ENCODE assay signal across 12 cellular contexts in the genomic region with DNA sequence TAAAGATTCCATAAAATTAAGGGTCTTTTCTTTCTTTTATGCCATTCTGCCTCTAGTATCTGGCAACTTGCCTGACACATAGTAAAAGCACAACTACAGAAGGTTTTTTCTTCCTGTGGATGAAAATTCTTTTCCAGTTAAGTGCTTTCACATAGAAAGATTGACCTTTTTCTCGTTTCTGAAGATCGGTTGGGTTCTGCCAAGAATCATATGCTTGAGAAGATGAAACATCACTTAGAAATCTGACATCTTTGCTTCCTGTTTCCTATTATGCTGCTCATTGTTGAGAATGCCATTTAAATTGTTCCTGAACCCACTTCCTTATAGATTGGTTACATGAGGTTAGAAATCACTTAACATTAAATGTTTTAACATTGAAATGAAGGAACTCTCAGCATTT. TPM values are rescaled to one million over a fixed set of nuclear protein-coding genes. Genes with fewer than 3 reads are reported as not detected.
DNase-seq lines count a peak whose midpoint lies in the region; ATAC-seq and TF ChIP-seq lines count a peak whose summit lies in the region.
"Had no signal": no experiment of that assay in that cellular context is flagged by ENCODE, and none has a peak within 500 bp of the region (broad histone marks: within the 10 kb centered on the region; RNA-seq: fewer than 3 reads in every experiment).

No MANE protein-coding gene starts in this region.

- CTCF ChIA-PET in Calu3 (lab: Charles Lee), result no interaction called here

- ATAC-seq in lung (ENCODE audit: insufficient read depth, low FRiP score) (peak; percentile 50), heart right ventricle (no peak), HG02852 (IDR thresholded peaks at IDR 0.05; ENCODE audit: unreplicated experiment) (no peak)
- ATAC-seq: naive thymus-derived CD8-positive, alpha-beta T cell had no signal

- H3K27me3 Mint-ChIP-seq in Calu3 (ENCODE audit: unreplicated experiment), result no peaks in the 10 kb centered on the region
- H3K27me3 Mint-ChIP-seq: naive thymus-derived CD8-positive, alpha-beta T cell had no signal

- H3K4me3 Mint-ChIP-seq in Calu3 (ENCODE audit: low read depth, unreplicated experiment), result no peak overlapping the region
- H3K4me3 Mint-ChIP-seq: naive thymus-derived CD8-positive, alpha-beta T cell had no signal

- H3K4me1 Mint-ChIP-seq in Calu3 (ENCODE audit: low read depth, unreplicated experiment), result no peaks in the 10 kb centered on the region

- in situ Hi-C loops in Caki2 (cut with HindIII; ENCODE audit: low pct_unique_long_range_greater_than_20kb, low sequenced_read_pairs), result no loop called here
- in situ Hi-C loops in brain microvascular endothelial cell (cut with HindIII; ENCODE audit: low pct_ligation_motif_present, low sequenced_read_pairs), result no loop called here

- peak overlapping the region; percentile 86 for H3K27ac ChIP-seq in brain microvascular endothelial cell
- no peak overlapping the region for H3K27ac ChIP-seq in lung (ENCODE audit: low read depth in 1 of 2, low read length in 1 of 2)
- no peak overlapping the region for H3K27ac ChIP-seq in heart right ventricle
- H3K27ac ChIP-seq: coronary artery, stomach had no signal

- H3K36me3 Mint-ChIP-seq in Calu3 (ENCODE audit: insufficient read depth, unreplicated experiment), result no peaks in the 10 kb centered on the region
- H3K36me3 Mint-ChIP-seq: naive thymus-derived CD8-positive, alpha-beta T cell had no signal

- no TSS peak for BruUV-seq in Calu3 (replicated peaks; lab: Mats Ljungman, UMichigan)

- H3K27me3 ChIP-seq in brain microvascular endothelial cell (replicated peaks) (no peaks in the 10 kb centered on the region), lung (ENCODE audit: control insufficient read depth, insufficient read depth) (no peaks in the 10 kb centered on the region), heart right ventricle (no peaks in the 10 kb centered on the region)
- H3K27me3 ChIP-seq: stomach had no signal

- peak; percentile 68 for DNase-seq in Caki2 (ENCODE audit: low read depth)
- peak; percentile 38 for DNase-seq in MV-4-11 (lab: John Stamatoyannopoulos, UW)
- peak; percentile 65 for DNase-seq in brain microvascular endothelial cell
- no peak for DNase-seq in lung (ENCODE audit: low spot score)
- no peak for DNase-seq in cerebellum (ENCODE audit: low spot score)
- no peak for DNase-seq in heart right ventricle
- DNase-seq in Calu3, result no peak
- DNase-seq: naive thymus-derived CD8-positive, alpha-beta T cell; NCI-H1436; stomach had no signal

- H3K4me1 ChIP-seq in lung (ENCODE audit: control insufficient read depth in 2 of 2, insufficient read depth in 2 of 2, low read length in 2 of 2) (no peaks in the 10 kb centered on the region), heart right ventricle (no peaks in the 10 kb centered on the region)
- H3K4me1 ChIP-seq: stomach had no signal

- H3K9me3 ChIP-seq in lung (ENCODE audit: control insufficient read depth in 2 of 2, insufficient read depth in 1 of 2, low read length in 1 of 2), result no peaks in the 10 kb centered on the region
- no peaks in the 10 kb centered on the region for H3K9me3 ChIP-seq in heart right ventricle
- H3K9me3 ChIP-seq: stomach had no signal

- H3K36me3 ChIP-seq in brain microvascular endothelial cell (replicated peaks) (no peaks in the 10 kb centered on the region), lung (ENCODE audit: control insufficient read depth in 2 of 2, insufficient read depth in 2 of 2, low read length in 2 of 2) (no peaks in the 10 kb centered on the region), heart right ventricle (no peaks in the 10 kb centered on the region)
- H3K36me3 ChIP-seq: stomach had no signal

- no peak for TF ChIP-seq CTCF in brain microvascular endothelial cell (IDR thresholded peaks at IDR 0.05; ENCODE audit: low read depth, low read length, missing control alignments)
- TF ChIP-seq CTCF in lung (IDR thresholded peaks at IDR 0.05; ENCODE audit: control extremely low read depth, extremely low read depth), result no peak
- no peak for TF ChIP-seq CTCF in heart right ventricle (IDR thresholded peaks at IDR 0.05)
- TF ChIP-seq CTCF in Calu3 (IDR thresholded peaks at IDR 0.05; ENCODE audit: unreplicated experiment), result no peak

- intact Hi-C loops in heart right ventricle (cut with DNase I), result no loop called here
- intact Hi-C loops in Calu3 (cut with micrococcal nuclease; ENCODE audit: unreplicated experiment), result loop anchor here (5.0 kb wide), 1 partner anchor 48 kb away; no protein-coding TSS in a partner anchor

- no peaks in the 10 kb centered on the region for H3K9me3 Mint-ChIP-seq in Calu3 (ENCODE audit: low read depth, unreplicated experiment)
- H3K9me3 Mint-ChIP-seq: naive thymus-derived CD8-positive, alpha-beta T cell had no signal

- H3K4me3 ChIP-seq in brain microvascular endothelial cell (ENCODE audit: low read depth, low read length) (no peak overlapping the region), lung (no peak overlapping the region), heart right ventricle (no peak overlapping the region)
- H3K4me3 ChIP-seq: coronary artery, stomach had no signal

- H3K27ac Mint-ChIP-seq in Calu3 (ENCODE audit: unreplicated experiment), result no peak overlapping the region
- H3K27ac Mint-ChIP-seq: naive thymus-derived CD8-positive, alpha-beta T cell had no signal

- 2% methylated on average over 2 of the region's 2 CpGs for WGBS in lung, 2 donors
- WGBS in heart right ventricle, 2 donors, result 30 to 51% methylated on average over 2 of the region's 2 CpGs

RNA-seq across cellular contexts. Expression of a gene that starts 26.3 kb away (rescaled TPM):
- not detected in 2 replicates for total RNA-seq in Caki2 (2014; rRNA removed; shearing (Covaris generic); ENCODE audit: low replicate concordance)
- total RNA-seq in lung (10 to 100 TPM in 1 of 2 donors, 1 to 10 TPM in 1; 6.0 to 30.9 TPM), cerebellum (0.09 TPM), heart right ventricle (under 1 TPM in 1 of 10 donors, not detected in 9; 0.11 TPM), Calu3 (2022) (5.2 and 8.0 TPM in 2 replicates)
- polyA plus RNA-seq in lung (10 to 100 TPM; 18.6 to 62.1 TPM), heart right ventricle (under 1 TPM in 1 of 2 donors, not detected in 1; 0.07 TPM)
- total RNA-seq: naive thymus-derived CD8-positive, alpha-beta T cell had no signal
- polyA plus RNA-seq: naive thymus-derived CD8-positive, alpha-beta T cell had no signal

Comparison
In these comparisons a context has a peak if more than half of its experiments do, and no peak if none do; other contexts are left out.
1. DNase-seq: peak in Caki2 (single experiment), MV-4-11 (single experiment) and brain microvascular endothelial cell (single experiment); none in lung (single experiment), cerebellum (single experiment), heart right ventricle (0 of 2) and Calu3 (single experiment).